21 cellular contexts compared by ENCODE assay signal in the genomic region with DNA sequence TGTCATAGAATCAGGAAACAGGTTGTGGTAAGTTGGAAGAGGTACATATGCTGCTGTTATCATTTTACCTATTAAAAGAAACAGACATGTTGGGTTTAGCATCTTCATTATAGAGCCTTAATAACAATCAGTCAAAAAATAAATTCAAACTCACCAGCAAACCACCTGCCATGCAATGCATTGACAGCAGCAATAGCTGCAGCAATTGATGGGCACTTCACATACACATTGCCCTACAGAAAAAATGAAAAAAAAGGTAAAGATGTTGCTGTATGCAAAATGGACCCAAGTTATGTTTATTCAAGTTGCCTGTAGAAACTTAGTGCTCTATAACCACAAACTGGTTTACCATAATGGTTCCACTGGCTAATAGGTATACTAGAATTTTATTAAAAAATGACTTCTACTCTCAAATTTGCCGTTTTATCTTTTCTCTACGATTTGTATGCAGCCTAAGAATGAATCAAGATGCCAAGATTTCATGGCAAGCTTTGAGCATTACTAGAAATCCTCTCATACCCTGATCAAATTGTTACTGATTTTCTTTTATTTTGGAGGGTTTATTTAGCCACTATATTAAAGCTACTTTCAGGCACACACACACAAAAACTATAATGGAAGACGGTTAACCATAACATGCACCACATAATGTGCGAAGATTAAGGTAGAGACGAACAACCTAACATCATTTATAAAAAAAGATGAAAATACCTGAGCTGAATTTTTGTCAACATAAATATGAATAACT. TPM values are rescaled to one million over a fixed set of nuclear protein-coding genes. Genes with fewer than 3 reads are reported as not detected.
DNase-seq lines count a peak whose midpoint lies in the region; ATAC-seq, FAIRE-seq and TF ChIP-seq lines count a peak whose summit lies in the region.
"Had no signal": no experiment of that assay in that cellular context is flagged by ENCODE, and none has a peak within 500 bp of the region (broad histone marks: within the 10 kb centered on the region; RNA-seq: fewer than 3 reads in every experiment).

No MANE protein-coding gene starts in this region.

- peaks cover 89% of the 10 kb centered on the region for H4K20me1 ChIP-seq in astrocyte (ENCODE audit: insufficient read depth, low read length)

- H3K36me3 ChIP-seq in astrocyte (ENCODE audit: insufficient read depth, low read length) = peaks cover 72% of the 10 kb centered on the region

- no peaks in the 10 kb centered on the region for H3K9me3 Mint-ChIP-seq in stimulated activated naive CD8-positive, alpha-beta T cell treated with anti-CD3 and anti-CD28 coated beads, Interleukin-15, Interleukin-2, amounts not matched to agents 100 ng/mL and 50 ng/mL, for 24 hours
- H3K9me3 Mint-ChIP-seq in stimulated activated naive CD8-positive, alpha-beta T cell treated with anti-CD3 and anti-CD28 coated beads, Interleukin-15, amount 100 ng/mL, for 72 hours = no peaks in the 10 kb centered on the region
- H3K9me3 Mint-ChIP-seq in astrocyte (ENCODE audit: unreplicated experiment) = no peaks in the 10 kb centered on the region
- H3K9me3 Mint-ChIP-seq: neural progenitor cell; stimulated activated naive B cell treated with anti-CD40 and anti-IgM and Interleukin-4, amounts not matched to agents 10 μg/mL and 1 μg/mL and 100 μg/mL, for 72 hours had no signal

- ATAC-seq in stimulated activated naive CD8-positive, alpha-beta T cell treated with anti-CD3 and anti-CD28 coated beads, Interleukin-15, amount 100 ng/mL, for 72 hours = no peak
- ATAC-seq in GM19467 (IDR thresholded peaks at IDR 0.05; ENCODE audit: unreplicated experiment) = no peak
- ATAC-seq: mucosa of descending colon; SK-N-SH treated with all-trans-retinoic acid at 6 μM for 48 hours; stimulated activated naive B cell treated with anti-CD40 and anti-IgM and Interleukin-4, amounts not matched to agents 10 μg/mL and 1 μg/mL and 100 μg/mL, for 72 hours had no signal

- no peak overlapping the region for H3K4me3 ChIP-seq in astrocyte (ENCODE audit: insufficient read depth, low read depth, low read length)
- H3K4me3 ChIP-seq: dorsolateral prefrontal cortex, mucosa of descending colon, neural progenitor cell, thyroid gland had no signal

- H3K27me3 ChIP-seq in astrocyte (ENCODE audit: insufficient read depth, low read length) = no peaks in the 10 kb centered on the region
- H3K27me3 ChIP-seq: dorsolateral prefrontal cortex, neural progenitor cell, thyroid gland had no signal

- no peak overlapping the region for H3K27ac ChIP-seq in astrocyte (ENCODE audit: low read depth, low read length)
- H3K27ac ChIP-seq: dorsolateral prefrontal cortex, epithelial cell of prostate, neural progenitor cell, thyroid gland had no signal

- no peak overlapping the region for H3K4me3 Mint-ChIP-seq in stimulated activated naive CD8-positive, alpha-beta T cell treated with anti-CD3 and anti-CD28 coated beads, Interleukin-15, Interleukin-2, amounts not matched to agents 100 ng/mL and 50 ng/mL, for 24 hours
- no peak overlapping the region for H3K4me3 Mint-ChIP-seq in stimulated activated naive CD8-positive, alpha-beta T cell treated with anti-CD3 and anti-CD28 coated beads, Interleukin-15, amount 100 ng/mL, for 72 hours
- peak overlapping the region; percentile 47 for H3K4me3 Mint-ChIP-seq in astrocyte (ENCODE audit: unreplicated experiment)
- H3K4me3 Mint-ChIP-seq: CD4-positive, alpha-beta memory T cell; neural progenitor cell; stimulated activated naive B cell treated with anti-CD40 and anti-IgM and Interleukin-4, amounts not matched to agents 10 μg/mL and 1 μg/mL and 100 μg/mL, for 72 hours had no signal

- peak overlapping the region; percentile 36 for H3K27ac Mint-ChIP-seq in stimulated activated naive CD8-positive, alpha-beta T cell treated with anti-CD3 and anti-CD28 coated beads, Interleukin-15, Interleukin-2, amounts not matched to agents 100 ng/mL and 50 ng/mL, for 24 hours
- peak overlapping the region in 1 of 2 donors; percentile 56 for H3K27ac Mint-ChIP-seq in stimulated activated naive CD8-positive, alpha-beta T cell treated with anti-CD3 and anti-CD28 coated beads, Interleukin-15, amount 100 ng/mL, for 72 hours
- no peak overlapping the region for H3K27ac Mint-ChIP-seq in astrocyte (ENCODE audit: unreplicated experiment)
- H3K27ac Mint-ChIP-seq: neural progenitor cell had no signal

- TF ChIP-seq CTCF in astrocyte (IDR thresholded peaks at IDR 0.05; ENCODE audit: insufficient read depth, low read depth, low read length) = no peak

- no peaks in the 10 kb centered on the region for H3K9me3 ChIP-seq in astrocyte (ENCODE audit: insufficient read depth, low read depth, low read length)
- H3K9me3 ChIP-seq: mucosa of descending colon, thyroid gland had no signal

- no peak overlapping the region for H3K4me2 ChIP-seq in astrocyte (ENCODE audit: low read length)
- H3K4me2 ChIP-seq: neural progenitor cell had no signal

- no peak for DNase-seq in stimulated activated naive CD8-positive, alpha-beta T cell treated with anti-CD3 and anti-CD28 coated beads, Interleukin-15, amount 100 ng/mL, for 72 hours
- no peak for DNase-seq in astrocyte (ENCODE audit: low read depth)
- DNase-seq in kidney tubule cell (ENCODE audit: low spot score) = no peak
- DNase-seq in DMS 273 (lab: John Stamatoyannopoulos, UW; ENCODE audit: unreplicated experiment) = no peak
- DNase-seq: activated effector memory CD4-positive, alpha-beta T cell treated with anti-CD3 and anti-CD28 coated beads, Interleukin-2, amount 50 U/mL, for 16 hours; caudate nucleus; CD4-positive, alpha-beta memory T cell; dorsolateral prefrontal cortex; IMR-90; mucosa of descending colon; NCI-H1436 treated with DMSO at 0.1 percent for 48 hours; NCI-H510A treated with DMSO at 0.1 percent for 48 hours; stimulated activated CD4-positive, alpha-beta T cell treated with anti-CD3 and anti-CD28 coated beads, Interleukin-1b, Interleukin-23, amount 100 ng/mL, for 48 hours; stimulated activated naive B cell treated with anti-CD40 and anti-IgM and Interleukin-4, amounts not matched to agents 10 μg/mL and 1 μg/mL and 100 μg/mL, for 72 hours; T-helper 9 cell; thyroid gland had no signal

- peaks cover 84% of the 10 kb centered on the region for H3K36me3 Mint-ChIP-seq in stimulated activated naive CD8-positive, alpha-beta T cell treated with anti-CD3 and anti-CD28 coated beads, Interleukin-15, Interleukin-2, amounts not matched to agents 100 ng/mL and 50 ng/mL, for 24 hours (ENCODE audit: low read depth)
- H3K36me3 Mint-ChIP-seq in astrocyte (ENCODE audit: low read depth, unreplicated experiment) = peaks cover 11% of the 10 kb centered on the region

- FAIRE-seq in astrocyte (lab: Jason Lieb, UNC) = no peak

- no peaks in the 10 kb centered on the region for H3K27me3 Mint-ChIP-seq in stimulated activated naive CD8-positive, alpha-beta T cell treated with anti-CD3 and anti-CD28 coated beads, Interleukin-15, Interleukin-2, amounts not matched to agents 100 ng/mL and 50 ng/mL, for 24 hours
- H3K27me3 Mint-ChIP-seq in stimulated activated naive CD8-positive, alpha-beta T cell treated with anti-CD3 and anti-CD28 coated beads, Interleukin-15, amount 100 ng/mL, for 72 hours = no peaks in the 10 kb centered on the region
- no peaks in the 10 kb centered on the region for H3K27me3 Mint-ChIP-seq in astrocyte (ENCODE audit: low read depth, unreplicated experiment)
- H3K27me3 Mint-ChIP-seq: CD4-positive, alpha-beta memory T cell; stimulated activated naive B cell treated with anti-CD40 and anti-IgM and Interleukin-4, amounts not matched to agents 10 μg/mL and 1 μg/mL and 100 μg/mL, for 72 hours had no signal

- no peak overlapping the region for H3K9ac ChIP-seq in astrocyte (ENCODE audit: low read length)
- H3K9ac ChIP-seq: neural progenitor cell had no signal

- peaks cover 84% of the 10 kb centered on the region for H3K79me2 ChIP-seq in astrocyte (ENCODE audit: insufficient read depth, low read length)

- H2AFZ ChIP-seq in astrocyte (ENCODE audit: low read depth, low read length) = no peak overlapping the region
- H2AFZ ChIP-seq: neural progenitor cell had no signal

- H3K4me1 Mint-ChIP-seq in stimulated activated naive CD8-positive, alpha-beta T cell treated with anti-CD3 and anti-CD28 coated beads, Interleukin-15, Interleukin-2, amounts not matched to agents 100 ng/mL and 50 ng/mL, for 24 hours (ENCODE audit: low read depth) = peaks cover 47% of the 10 kb centered on the region
- peaks cover 44% of the 10 kb centered on the region for H3K4me1 Mint-ChIP-seq in stimulated activated naive CD8-positive, alpha-beta T cell treated with anti-CD3 and anti-CD28 coated beads, Interleukin-15, amount 100 ng/mL, for 72 hours
- peaks cover 16% of the 10 kb centered on the region for H3K4me1 Mint-ChIP-seq in astrocyte (ENCODE audit: low read depth, unreplicated experiment)

- peaks cover 6% of the 10 kb centered on the region for H3K4me1 ChIP-seq in astrocyte (ENCODE audit: insufficient read depth, low read length)

RNA-seq across cellular contexts. Expression of gene ROMO1, which starts 5.5 kb away (rescaled TPM):
- 185 and 201 TPM in 2 replicates for total RNA-seq in astrocyte

RNA-seq across cellular contexts. Expression of gene NFS1, which starts 5.5 kb away (rescaled TPM):
- total RNA-seq in astrocyte = 30.3 and 33.0 TPM in 2 replicates

RNA-seq across cellular contexts. Expression of gene RBM39, which starts 37.4 kb away (rescaled TPM):
- 204 and 208 TPM in 2 replicates for total RNA-seq in astrocyte

RNA-seq across cellular contexts. Expression of gene CPNE1, which starts 40.0 kb away (rescaled TPM):
- total RNA-seq in astrocyte = 194 and 200 TPM in 2 replicates

RNA-seq across cellular contexts. Expression of gene RBM12, which starts 40.0 kb away (rescaled TPM):
- total RNA-seq in astrocyte = 78.1 and 88.4 TPM in 2 replicates
